In genomic region chr15:77012868-77013267, GRCh38 we compare ENCODE assay signal across 17 cellular contexts. TPM values are rescaled to one million over a fixed set of nuclear protein-coding genes. Genes with fewer than 3 reads are reported as not detected.
DNase-seq lines count a peak whose midpoint lies in the region; ATAC-seq lines count a peak whose summit lies in the region.
"Had no signal": no experiment of that assay in that cellular context is flagged by ENCODE, and none has a peak within 500 bp of the region (broad histone marks: within the 10 kb centered on the region; RNA-seq: fewer than 3 reads in every experiment).

No MANE protein-coding gene starts in this region.

- no peaks in the 10 kb centered on the region for H3K9me3 Mint-ChIP-seq in CD4-positive, alpha-beta memory T cell
- H3K9me3 Mint-ChIP-seq in IgD-negative memory B cell, result no peaks in the 10 kb centered on the region
- no peaks in the 10 kb centered on the region for H3K9me3 Mint-ChIP-seq in activated T-cell treated with anti-CD3 and anti-CD28 coated beads, Interleukin-2, amount 50 U/mL, for 4 hours
- no peaks in the 10 kb centered on the region for H3K9me3 Mint-ChIP-seq in naive thymus-derived CD4-positive, alpha-beta T cell

- peak overlapping the region; percentile 82 to 100 (median 95) for H3K27ac Mint-ChIP-seq in CD4-positive, alpha-beta memory T cell
- H3K27ac Mint-ChIP-seq in IgD-negative memory B cell, result peak overlapping the region in 2 of 3 donors; percentile 16 to 84
- H3K27ac Mint-ChIP-seq in naive thymus-derived CD4-positive, alpha-beta T cell, result peak overlapping the region; percentile 76 to 97 (median 95)

- peak; percentile 52 to 79 (median 59) for DNase-seq in CD4-positive, alpha-beta memory T cell
- peak; percentile 41 for DNase-seq in activated T-cell treated with anti-CD3 and anti-CD28 coated beads, Interleukin-2, amount 50 U/mL, for 4 hours
- DNase-seq in naive thymus-derived CD4-positive, alpha-beta T cell, result peak in 6 of 9 donors; percentile 27 to 56 (median 49)
- DNase-seq in NCI-H2227 (lab: John Stamatoyannopoulos, UW; ENCODE audit: unreplicated experiment) (no peak), NCI-H524 treated with DMSO at 0.1 percent for 48 hours (lab: John Stamatoyannopoulos, UW) (no peak), SKM-1 (lab: John Stamatoyannopoulos, UW; ENCODE audit: unreplicated experiment) (no peak), RPMI8226 (no peak)
- DNase-seq: GF-D8, NCI-H1105 treated with DMSO at 0.1 percent for 48 hours, NCI-H748 treated with DMSO at 0.1 percent for 48 hours, occipital lobe, SHP77 had no signal

- peak overlapping the region; percentile 74 to 94 (median 83) for H3K4me3 Mint-ChIP-seq in CD4-positive, alpha-beta memory T cell
- H3K4me3 Mint-ChIP-seq in IgD-negative memory B cell, result peak overlapping the region in 3 of 4 donors; percentile 39 to 90 (median 57)
- peak overlapping the region; percentile 64 for H3K4me3 Mint-ChIP-seq in activated T-cell treated with anti-CD3 and anti-CD28 coated beads, Interleukin-2, amount 50 U/mL, for 4 hours
- peak overlapping the region; percentile 64 to 91 (median 80) for H3K4me3 Mint-ChIP-seq in naive thymus-derived CD4-positive, alpha-beta T cell

- intact Hi-C loops in CD4-positive, alpha-beta memory T cell (cut with micrococcal nuclease), result loop anchor here (1.0 to 10.0 kb wide), 4 partner anchors 9 to 412 kb away; partner anchors contain the start of genes HMG20A, PEAK1 and PSTPIP1
- intact Hi-C loops in naive thymus-derived CD4-positive, alpha-beta T cell (cut with micrococcal nuclease), result loop anchor here (1.0 to 5.0 kb wide), 7 partner anchors 9 to 409 kb away; partner anchors contain the start of genes PSTPIP1 (in 2 of the 2), HMG20A (in 1 of the 2), PEAK1 (in 1 of the 2) and RCN2 (in 1 of the 2)

- peak; percentile 23 to 30 for ATAC-seq in activated T-cell treated with anti-CD3 and anti-CD28 coated beads, Interleukin-2, amount 50 U/mL, for 4 hours
- peak; percentile 68 for ATAC-seq in naive thymus-derived CD4-positive, alpha-beta T cell
- ATAC-seq: heart left ventricle, left lung had no signal

- H3K9me3 ChIP-seq in CD4-positive, alpha-beta memory T cell (ENCODE audit: control insufficient read depth in 1 of 2, low read length in 2 of 2), result no peaks in the 10 kb centered on the region
- no peaks in the 10 kb centered on the region for H3K9me3 ChIP-seq in naive thymus-derived CD4-positive, alpha-beta T cell (ENCODE audit: control insufficient read depth in 2 of 3, low read length in 3 of 3)
- H3K9me3 ChIP-seq: heart left ventricle, left lung had no signal

- H3K36me3 Mint-ChIP-seq in CD4-positive, alpha-beta memory T cell, result peaks cover 6 to 54% of the 10 kb centered on the region in 2 donors
- no peaks in the 10 kb centered on the region for H3K36me3 Mint-ChIP-seq in IgD-negative memory B cell
- peaks cover 2% of the 10 kb centered on the region for H3K36me3 Mint-ChIP-seq in activated T-cell treated with anti-CD3 and anti-CD28 coated beads, Interleukin-2, amount 50 U/mL, for 4 hours (ENCODE audit: insufficient read depth)
- H3K36me3 Mint-ChIP-seq in naive thymus-derived CD4-positive, alpha-beta T cell, result peaks cover 0 to 33% (median 6%) of the 10 kb centered on the region in 5 donors

- H3K36me3 ChIP-seq in CD4-positive, alpha-beta memory T cell (ENCODE audit: insufficient read depth, low read length), result peaks cover 17% of the 10 kb centered on the region
- peaks cover 0 to 12% (median 0%) of the 10 kb centered on the region in 3 experiments for H3K36me3 ChIP-seq in naive thymus-derived CD4-positive, alpha-beta T cell (ENCODE audit: control insufficient read depth in 2 of 3, insufficient read depth in 3 of 3, low read length in 3 of 3)
- H3K36me3 ChIP-seq: left lung had no signal

- POLR2A ChIA-PET in CD4-positive, alpha-beta memory T cell (lab: Charles Lee; ENCODE audit: partially characterized antibody), result interaction anchor here (0.7 to 17.8 kb wide), 10 partner anchors 9 to 81 kb away, joined by 3 to 472 read pairs (median 8); partner anchors contain the start of genes PSTPIP1 and RCN2
- POLR2A ChIA-PET in naive thymus-derived CD4-positive, alpha-beta T cell (lab: Charles Lee), result interaction anchor here (1.0 to 2.2 kb wide), 7 partner anchors 8 to 19 kb away, joined by 3 to 45 read pairs (median 5); partner anchors contain the start of gene PSTPIP1

- no peaks in the 10 kb centered on the region for H3K27me3 ChIP-seq in CD4-positive, alpha-beta memory T cell (ENCODE audit: insufficient read depth, low read length)
- H3K27me3 ChIP-seq in naive thymus-derived CD4-positive, alpha-beta T cell (ENCODE audit: control insufficient read depth in 2 of 2, insufficient read depth in 2 of 2, low read length in 2 of 2), result no peaks in the 10 kb centered on the region
- H3K27me3 ChIP-seq: heart left ventricle, left lung had no signal

- peaks cover 52 to 95% (median 76%) of the 10 kb centered on the region in 4 donors for H3K4me1 Mint-ChIP-seq in CD4-positive, alpha-beta memory T cell
- H3K4me1 Mint-ChIP-seq in IgD-negative memory B cell, result peaks cover 45 to 57% (median 45%) of the 10 kb centered on the region in 3 donors
- peaks cover 83% of the 10 kb centered on the region for H3K4me1 Mint-ChIP-seq in activated T-cell treated with anti-CD3 and anti-CD28 coated beads, Interleukin-2, amount 50 U/mL, for 4 hours (ENCODE audit: low read depth)
- peaks cover 50 to 87% (median 77%) of the 10 kb centered on the region in 7 donors for H3K4me1 Mint-ChIP-seq in naive thymus-derived CD4-positive, alpha-beta T cell

- peak overlapping the region; percentile 67 for H3K27ac ChIP-seq in CD4-positive, alpha-beta memory T cell (ENCODE audit: low read depth, low read length)
- peak overlapping the region; percentile 58 for H3K27ac ChIP-seq in naive thymus-derived CD4-positive, alpha-beta T cell (ENCODE audit: low read depth, low read length)

- H3K27me3 Mint-ChIP-seq in CD4-positive, alpha-beta memory T cell, result peaks cover 0 to 2% of the 10 kb centered on the region in 2 donors
- no peaks in the 10 kb centered on the region for H3K27me3 Mint-ChIP-seq in IgD-negative memory B cell
- no peaks in the 10 kb centered on the region for H3K27me3 Mint-ChIP-seq in activated T-cell treated with anti-CD3 and anti-CD28 coated beads, Interleukin-2, amount 50 U/mL, for 4 hours (ENCODE audit: low read depth)
- H3K27me3 Mint-ChIP-seq in naive thymus-derived CD4-positive, alpha-beta T cell, result no peaks in the 10 kb centered on the region

- peaks cover 99% of the 10 kb centered on the region for H3K4me1 ChIP-seq in CD4-positive, alpha-beta memory T cell (ENCODE audit: insufficient read depth, low read length)
- peaks cover 59 to 95% of the 10 kb centered on the region in 2 donors for H3K4me1 ChIP-seq in naive thymus-derived CD4-positive, alpha-beta T cell (ENCODE audit: control insufficient read depth in 2 of 2, insufficient read depth in 2 of 2, low read length in 2 of 2)

- CTCF ChIA-PET in CD4-positive, alpha-beta memory T cell (lab: Charles Lee; ENCODE audit: partially characterized antibody), result interaction anchor here (0.9 to 3.5 kb wide), 13 partner anchors 9 to 110 kb away, joined by 3 to 35 read pairs (median 5); partner anchors contain the start of genes PSTPIP1 and SCAPER
- CTCF ChIA-PET in naive thymus-derived CD4-positive, alpha-beta T cell (lab: Charles Lee), result interaction anchor here (0.6 to 2.1 kb wide), 8 partner anchors 10 to 41 kb away, joined by 3 to 13 read pairs (median 5); partner anchors contain the start of gene PSTPIP1

- H3K4me3 ChIP-seq in CD4-positive, alpha-beta memory T cell (ENCODE audit: low read length in 2 of 2), result peak overlapping the region; percentile 33 to 47
- peak overlapping the region; percentile 43 for H3K4me3 ChIP-seq in naive thymus-derived CD4-positive, alpha-beta T cell (ENCODE audit: low read length)
- H3K4me3 ChIP-seq: left lung had no signal

RNA-seq across cellular contexts. Expression of gene PSTPIP1, which starts 17.9 kb away (rescaled TPM):
- total RNA-seq in CD4-positive, alpha-beta memory T cell, result 100 to 1,000 TPM; 225 to 233 TPM
- polyA plus RNA-seq in CD4-positive, alpha-beta memory T cell, result 10 to 100 TPM; 62.4 to 63.3 TPM
- polyA plus RNA-seq in IgD-negative memory B cell, result 37.3 TPM
- 100 to 1,000 TPM in 1 of 3 donors, 10 to 100 TPM in 2; 85.4 to 130 (median 92.1) TPM for total RNA-seq in activated T-cell treated with anti-CD3 and anti-CD28 coated beads, Interleukin-2, amount 50 U/mL, for 4 hours
- 100 to 1,000 TPM; 101 to 182 (median 146) TPM for total RNA-seq in naive thymus-derived CD4-positive, alpha-beta T cell
- polyA plus RNA-seq in naive thymus-derived CD4-positive, alpha-beta T cell, result 10 to 100 TPM; 29.1 to 38.2 TPM
- total RNA-seq: endothelial cell of umbilical vein had no signal
- polyA plus RNA-seq: BJ, endothelial cell of umbilical vein had no signal

RNA-seq across cellular contexts. Expression of gene TSPAN3, which starts 58.0 kb away (rescaled TPM):
- total RNA-seq in CD4-positive, alpha-beta memory T cell, result 10 to 100 TPM; 13.3 to 14.3 TPM
- polyA plus RNA-seq in CD4-positive, alpha-beta memory T cell, result 10 to 100 TPM; 35.7 to 35.9 TPM
- polyA plus RNA-seq in IgD-negative memory B cell, result 471 TPM
- 10 to 100 TPM; 38.6 to 53.1 (median 42.8) TPM for total RNA-seq in activated T-cell treated with anti-CD3 and anti-CD28 coated beads, Interleukin-2, amount 50 U/mL, for 4 hours
- 10 to 100 TPM; 17.5 to 24.4 (median 21.7) TPM for total RNA-seq in naive thymus-derived CD4-positive, alpha-beta T cell
- 100 to 1,000 TPM in 1 of 2 donors, 10 to 100 TPM in 1; 74.7 to 101 TPM for polyA plus RNA-seq in naive thymus-derived CD4-positive, alpha-beta T cell

Comparison
In these comparisons a context has a peak if more than half of its experiments do, and no peak if none do; other contexts are left out.
1. DNase-seq: peak in CD4-positive, alpha-beta memory T cell (5 of 5), activated T-cell treated with anti-CD3 and anti-CD28 coated beads, Interleukin-2, amount 50 U/mL, for 4 hours (single experiment) and naive thymus-derived CD4-positive, alpha-beta T cell (6 of 9); none in NCI-H2227 (single experiment), NCI-H524 treated with DMSO at 0.1 percent for 48 hours (single experiment), SKM-1 (single experiment) and RPMI8226 (single experiment).
2. Peak in every context shown above with its lines, with median percentiles within 50 percentile points of each other: H3K27ac Mint-ChIP-seq and H3K4me3 Mint-ChIP-seq.